In the genomic region with DNA sequence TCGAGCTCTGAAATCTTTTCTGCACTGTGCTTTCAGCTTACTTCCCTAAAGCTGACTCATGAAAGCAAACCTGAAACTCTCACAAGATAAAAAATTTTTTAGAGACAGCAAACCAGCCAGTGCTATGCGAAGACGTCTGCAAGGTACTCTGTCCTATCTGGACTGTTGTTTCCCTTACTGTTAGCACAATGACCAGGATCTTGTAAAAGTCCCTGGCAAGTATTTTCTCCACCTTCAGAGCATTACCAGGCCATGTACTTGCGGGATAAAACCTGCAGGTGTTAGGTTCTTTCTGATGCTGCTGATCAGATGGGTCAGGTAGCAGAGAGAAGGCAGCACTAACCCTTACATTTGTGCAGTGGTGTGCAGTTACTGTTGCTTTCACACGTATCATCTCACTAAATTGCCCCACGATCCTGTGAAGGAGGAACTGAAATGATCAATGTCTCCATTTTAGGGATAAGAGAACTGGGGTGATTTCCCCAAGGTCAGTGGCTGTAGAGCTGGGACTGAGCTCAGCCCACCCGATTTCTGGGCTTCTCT, we compare ENCODE assay signal across 12 cellular contexts. TPM values are rescaled to one million over a fixed set of nuclear protein-coding genes. Genes with fewer than 3 reads are reported as not detected.
A peak's percentile ranks its signal among the peaks of the same experiment; 100 is the strongest.
DNase-seq lines count a peak whose midpoint lies in the region; ATAC-seq, FAIRE-seq and TF ChIP-seq lines count a peak whose summit lies in the region.
"Had no signal": no experiment of that assay in that cellular context is flagged by ENCODE, and none has a peak within 500 bp of the region (broad histone marks: within the 10 kb centered on the region; RNA-seq: fewer than 3 reads in every experiment).

No MANE protein-coding gene starts in this region.

- peaks cover 48% of the 10 kb centered on the region for H3K4me1 Mint-ChIP-seq in astrocyte (ENCODE audit: low read depth, unreplicated experiment)

- H4K20me1 ChIP-seq in astrocyte (ENCODE audit: insufficient read depth, low read length): no peaks in the 10 kb centered on the region

- H3K36me3 ChIP-seq in astrocyte (ENCODE audit: insufficient read depth, low read length): no peaks in the 10 kb centered on the region

- H3K27ac ChIP-seq in astrocyte (ENCODE audit: low read depth, low read length): no peak overlapping the region

- no peak overlapping the region for H2AFZ ChIP-seq in astrocyte (ENCODE audit: low read depth, low read length)

- no peaks in the 10 kb centered on the region for H3K9me3 ChIP-seq in astrocyte (ENCODE audit: insufficient read depth, low read depth, low read length)

- DNase-seq in astrocyte (ENCODE audit: low read depth) (no peak), SW480 (ENCODE audit: low spot score) (no peak), C1 segment of cervical spinal cord (lab: John Stamatoyannopoulos, UW) (no peak), AG20443 (ENCODE audit: low spot score) (no peak), NCI-H748 treated with DMSO at 0.1 percent for 48 hours (lab: John Stamatoyannopoulos, UW) (no peak)
- DNase-seq: activated CD4-positive, CD25-positive, alpha-beta regulatory T cell treated with anti-CD3 and anti-CD28 coated beads, Interleukin-2, amount 50 U/mL, for 72 hours; CD4-positive, CD25-positive, alpha-beta regulatory T cell; effector memory CD8-positive, alpha-beta T cell had no signal

- peaks cover 22% of the 10 kb centered on the region for H3K4me1 ChIP-seq in astrocyte (ENCODE audit: insufficient read depth, low read length)

- no peaks in the 10 kb centered on the region for H3K79me2 ChIP-seq in astrocyte (ENCODE audit: insufficient read depth, low read length)

- H3K9me3 Mint-ChIP-seq in astrocyte (ENCODE audit: unreplicated experiment): no peaks in the 10 kb centered on the region
- H3K9me3 Mint-ChIP-seq: CD4-positive, CD25-positive, alpha-beta regulatory T cell; effector memory CD8-positive, alpha-beta T cell had no signal

- peaks cover 7% of the 10 kb centered on the region for H3K27me3 Mint-ChIP-seq in astrocyte (ENCODE audit: low read depth, unreplicated experiment)
- H3K27me3 Mint-ChIP-seq: CD4-positive, CD25-positive, alpha-beta regulatory T cell had no signal

- no peak for TF ChIP-seq CTCF in astrocyte (IDR thresholded peaks at IDR 0.05; ENCODE audit: insufficient read depth, low read depth, low read length)

- no peaks in the 10 kb centered on the region for H3K27me3 ChIP-seq in astrocyte (ENCODE audit: insufficient read depth, low read length)

- peak; percentile 39 for TF ChIP-seq POLR2A in GM18505 (IDR thresholded peaks at IDR 0.05; ENCODE audit: borderline replicate concordance, extremely low read depth, insufficient read depth, insufficient read length)

- no peak overlapping the region for H3K9ac ChIP-seq in astrocyte (ENCODE audit: low read length)

- no peak overlapping the region for H3K4me2 ChIP-seq in astrocyte (ENCODE audit: low read length)

- H3K27ac Mint-ChIP-seq in astrocyte (ENCODE audit: unreplicated experiment): peak overlapping the region; percentile 70
- H3K27ac Mint-ChIP-seq: activated naive CD8-positive, alpha-beta T cell; CD4-positive, CD25-positive, alpha-beta regulatory T cell; effector memory CD8-positive, alpha-beta T cell had no signal

- no peaks in the 10 kb centered on the region for H3K36me3 Mint-ChIP-seq in astrocyte (ENCODE audit: low read depth, unreplicated experiment)
- H3K36me3 Mint-ChIP-seq: CD4-positive, CD25-positive, alpha-beta regulatory T cell had no signal

- H3K4me3 Mint-ChIP-seq in astrocyte (ENCODE audit: unreplicated experiment): no peak overlapping the region
- H3K4me3 Mint-ChIP-seq: activated naive CD8-positive, alpha-beta T cell; CD4-positive, CD25-positive, alpha-beta regulatory T cell; effector memory CD8-positive, alpha-beta T cell had no signal

- peak; percentile 68 for ATAC-seq in GM18505 (IDR thresholded peaks at IDR 0.05; ENCODE audit: unreplicated experiment)
- peak; percentile 84 for ATAC-seq in GM21390 (IDR thresholded peaks at IDR 0.05; ENCODE audit: unreplicated experiment)
- ATAC-seq in HG03097 (IDR thresholded peaks at IDR 0.05; ENCODE audit: low FRiP score, unreplicated experiment): peak; percentile 59
- ATAC-seq: effector memory CD8-positive, alpha-beta T cell had no signal

- no peak overlapping the region for H3K4me3 ChIP-seq in astrocyte (ENCODE audit: insufficient read depth, low read depth, low read length)

- no peak for FAIRE-seq in astrocyte (lab: Jason Lieb, UNC)

RNA-seq across cellular contexts. Expression of a gene that starts 56.6 kb away (rescaled TPM):
- total RNA-seq in astrocyte: 16.3 and 17.7 TPM in 2 replicates
